Comparison of ENCODE assay signal across 1 cellular context in genomic region chr6:159761135-159761872, GRCh38.
TF ChIP-seq lines count a peak whose summit lies in the region.

No MANE protein-coding gene starts in this region.

TF ChIP-seq in K562, 482 proteins besides CTCF, POLR2A, EP300 and RAD21 (continues in another document):
- no peak for TF ChIP-seq ZNF274 (IDR thresholded peaks at IDR 0.05; ENCODE audit: borderline replicate concordance, low read depth, low read length)
- no peak for TF ChIP-seq BRF2 (IDR thresholded peaks at IDR 0.05; ENCODE audit: borderline replicate concordance, insufficient read depth, insufficient read length)
- TF ChIP-seq CXXC5 (CRISPR knock-in tag; IDR thresholded peaks at IDR 0.05) = peak; percentile 3; the same call in 1 of the 2 replicates
- no peak for TF ChIP-seq ZFP30 (CRISPR knock-in tag; IDR thresholded peaks at IDR 0.05; ENCODE audit: borderline replicate concordance)
- no peak; the same call in 1 of the 2 replicates for TF ChIP-seq CREB3L1 (IDR thresholded peaks at IDR 0.05; ENCODE audit: borderline replicate concordance, low read depth)
- no peak for TF ChIP-seq TCF15 (CRISPR knock-in tag; IDR thresholded peaks at IDR 0.05)
- no peak for TF ChIP-seq HSF4 (CRISPR knock-in tag; IDR thresholded peaks at IDR 0.05; ENCODE audit: borderline replicate concordance)
- TF ChIP-seq DPF2 (IDR thresholded peaks at IDR 0.05) = no peak; the same call in 1 of the 2 replicates
- no peak for TF ChIP-seq SOX6 (IDR thresholded peaks at IDR 0.05)
- no peak for TF ChIP-seq ZC3H11A (IDR thresholded peaks at IDR 0.05; ENCODE audit: low read depth, low read length)
- TF ChIP-seq ZNF3 (CRISPR knock-in tag; IDR thresholded peaks at IDR 0.05) = no peak; the same call in 1 of the 2 replicates
- no peak for TF ChIP-seq DIDO1 (tag; IDR thresholded peaks at IDR 0.05; ENCODE audit: low read depth)
- TF ChIP-seq PREB (CRISPR knock-in tag; IDR thresholded peaks at IDR 0.05) = no peak
- TF ChIP-seq THRA (IDR thresholded peaks at IDR 0.05) = no peak
- no peak for TF ChIP-seq SNAPC5 (CRISPR knock-in tag; IDR thresholded peaks at IDR 0.05)
- no peak for TF ChIP-seq MYC (IDR thresholded peaks at IDR 0.05; ENCODE audit: low read depth, low read length)
- peak; percentile 38; the same call in 1 of the 2 replicates for TF ChIP-seq MYC (CRISPR knock-in tag; IDR thresholded peaks at IDR 0.05; ENCODE audit: borderline replicate concordance, low read depth)
- no peak for TF ChIP-seq HEY1 (CRISPR knock-in tag; IDR thresholded peaks at IDR 0.05; ENCODE audit: borderline replicate concordance)
- TF ChIP-seq TCF7L2 (IDR thresholded peaks at IDR 0.05; ENCODE audit: low read depth, low read length) = no peak
- TF ChIP-seq ERF (CRISPR knock-in tag; IDR thresholded peaks at IDR 0.05) = 0 out of 2 replicates have a peak, but pooled peaks have one; percentile 76
- TF ChIP-seq ZBTB7A (IDR thresholded peaks at IDR 0.05; ENCODE audit: borderline replicate concordance, control insufficient read depth, low read depth, low read length) = peak; percentile 50; the same call in 1 of the 2 replicates
- TF ChIP-seq NR4A1 (CRISPR knock-in tag; IDR thresholded peaks at IDR 0.05) = no peak
- TF ChIP-seq NR4A1 (tag; IDR thresholded peaks at IDR 0.05) = no peak
- no peak for TF ChIP-seq ZNF644 (tag; IDR thresholded peaks at IDR 0.05; ENCODE audit: low read depth)
- TF ChIP-seq CBX5 (IDR thresholded peaks at IDR 0.05; ENCODE audit: borderline replicate concordance, low read depth) = no peak
- TF ChIP-seq ZNF507 (tag; conservative IDR thresholded peaks at IDR 0.05) = no peak
- TF ChIP-seq TOE1 (IDR thresholded peaks at IDR 0.05; ENCODE audit: borderline replicate concordance) = no peak
- TF ChIP-seq TOE1 (CRISPR knock-in tag; IDR thresholded peaks at IDR 0.05; ENCODE audit: borderline replicate concordance, low read depth) = no peak
- 0 out of 2 replicates have a peak, but pooled peaks have one; percentile 32 for TF ChIP-seq ZBTB9 (CRISPR knock-in tag; IDR thresholded peaks at IDR 0.05)
- TF ChIP-seq FOXK1 (CRISPR knock-in tag; IDR thresholded peaks at IDR 0.05; ENCODE audit: borderline replicate concordance) = no peak
- peak; percentile 85 for TF ChIP-seq CHD1 (IDR thresholded peaks at IDR 0.05; ENCODE audit: low read length)
- no peak for TF ChIP-seq ZNF586 (CRISPR knock-in tag; conservative IDR thresholded peaks at IDR 0.05)
- TF ChIP-seq HMGN3 (IDR thresholded peaks at IDR 0.05; ENCODE audit: borderline replicate concordance, extremely low read depth, insufficient read length, low read depth, low read length) = peak; percentile 17
- TF ChIP-seq HMBOX1 (IDR thresholded peaks at IDR 0.05) = no peak
- no peak for TF ChIP-seq CREB5 (CRISPR knock-in tag; IDR thresholded peaks at IDR 0.05)
- TF ChIP-seq ZNF316 (IDR thresholded peaks at IDR 0.05) = no peak
- no peak for TF ChIP-seq ZC3H8 (IDR thresholded peaks at IDR 0.05)
- no peak for TF ChIP-seq ZNF318 (IDR thresholded peaks at IDR 0.05; ENCODE audit: borderline replicate concordance in 1 of 2, low read depth in 1 of 2)
- TF ChIP-seq RBM17 (IDR thresholded peaks at IDR 0.05; ENCODE audit: borderline replicate concordance, low read depth, low read length) = no peak
- TF ChIP-seq GATAD2A (IDR thresholded peaks at IDR 0.05) = no peak
- peak; percentile 96 for TF ChIP-seq GABPA (tag; conservative IDR thresholded peaks at IDR 0.05; ENCODE audit: low read depth)
- TF ChIP-seq MXI1 (IDR thresholded peaks at IDR 0.05; ENCODE audit: low read depth, low read length) = no peak
- TF ChIP-seq ESRRB (CRISPR knock-in tag; IDR thresholded peaks at IDR 0.05; ENCODE audit: borderline replicate concordance) = no peak
- TF ChIP-seq ZFPM2 (CRISPR knock-in tag; IDR thresholded peaks at IDR 0.05) = no peak
- no peak for TF ChIP-seq HLTF (IDR thresholded peaks at IDR 0.05)
- TF ChIP-seq BHLHE40 (IDR thresholded peaks at IDR 0.05; ENCODE audit: low read length) = no peak
- TF ChIP-seq PHF21A (IDR thresholded peaks at IDR 0.05; ENCODE audit: borderline replicate concordance, low read depth) = no peak
- no peak for TF ChIP-seq ZNF280A (IDR thresholded peaks at IDR 0.05; ENCODE audit: low read depth, partially characterized antibody)
